ENCODE assay signal across 1 cellular context in genomic region chr1:52368383-52369172, GRCh38.
A peak's percentile ranks its signal among the peaks of the same experiment; 100 is the strongest.
TF ChIP-seq lines count a peak whose summit lies in the region.

No MANE protein-coding gene starts in this region.

TF ChIP-seq in HepG2, 621 proteins besides CTCF, POLR2A, EP300 and RAD21 (continued from another document and continues in another):
- TF ChIP-seq, protein P1, sequence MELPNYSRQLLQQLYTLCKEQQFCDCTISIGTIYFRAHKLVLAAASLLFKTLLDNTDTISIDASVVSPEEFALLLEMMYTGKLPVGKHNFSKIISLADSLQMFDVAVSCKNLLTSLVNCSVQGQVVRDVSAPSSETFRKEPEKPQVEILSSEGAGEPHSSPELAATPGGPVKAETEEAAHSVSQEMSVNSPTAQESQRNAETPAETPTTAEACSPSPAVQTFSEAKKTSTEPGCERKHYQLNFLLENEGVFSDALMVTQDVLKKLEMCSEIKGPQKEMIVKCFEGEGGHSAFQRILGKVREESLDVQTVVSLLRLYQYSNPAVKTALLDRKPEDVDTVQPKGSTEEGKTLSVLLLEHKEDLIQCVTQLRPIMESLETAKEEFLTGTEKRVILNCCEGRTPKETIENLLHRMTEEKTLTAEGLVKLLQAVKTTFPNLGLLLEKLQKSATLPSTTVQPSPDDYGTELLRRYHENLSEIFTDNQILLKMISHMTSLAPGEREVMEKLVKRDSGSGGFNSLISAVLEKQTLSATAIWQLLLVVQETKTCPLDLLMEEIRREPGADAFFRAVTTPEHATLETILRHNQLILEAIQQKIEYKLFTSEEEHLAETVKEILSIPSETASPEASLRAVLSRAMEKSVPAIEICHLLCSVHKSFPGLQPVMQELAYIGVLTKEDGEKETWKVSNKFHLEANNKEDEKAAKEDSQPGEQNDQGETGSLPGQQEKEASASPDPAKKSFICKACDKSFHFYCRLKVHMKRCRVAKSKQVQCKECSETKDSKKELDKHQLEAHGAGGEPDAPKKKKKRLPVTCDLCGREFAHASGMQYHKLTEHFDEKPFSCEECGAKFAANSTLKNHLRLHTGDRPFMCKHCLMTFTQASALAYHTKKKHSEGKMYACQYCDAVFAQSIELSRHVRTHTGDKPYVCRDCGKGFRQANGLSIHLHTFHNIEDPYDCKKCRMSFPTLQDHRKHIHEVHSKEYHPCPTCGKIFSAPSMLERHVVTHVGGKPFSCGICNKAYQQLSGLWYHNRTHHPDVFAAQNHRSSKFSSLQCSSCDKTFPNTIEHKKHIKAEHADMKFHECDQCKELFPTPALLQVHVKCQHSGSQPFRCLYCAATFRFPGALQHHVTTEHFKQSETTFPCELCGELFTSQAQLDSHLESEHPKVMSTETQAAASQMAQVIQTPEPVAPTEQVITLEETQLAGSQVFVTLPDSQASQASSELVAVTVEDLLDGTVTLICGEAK (IDR thresholded peaks at IDR 0.05), result no peak
- TF ChIP-seq, protein P1 (CRISPR knock-in tag; IDR thresholded peaks at IDR 0.05), result no peak
- no peak for TF ChIP-seq ZNF879 (CRISPR knock-in tag; IDR thresholded peaks at IDR 0.05)
- TF ChIP-seq ZSCAN22 (CRISPR knock-in tag; IDR thresholded peaks at IDR 0.05), result no peak
- TF ChIP-seq ZNF784 (CRISPR knock-in tag; IDR thresholded peaks at IDR 0.05; ENCODE audit: borderline replicate concordance), result no peak
- TF ChIP-seq, protein P2, sequence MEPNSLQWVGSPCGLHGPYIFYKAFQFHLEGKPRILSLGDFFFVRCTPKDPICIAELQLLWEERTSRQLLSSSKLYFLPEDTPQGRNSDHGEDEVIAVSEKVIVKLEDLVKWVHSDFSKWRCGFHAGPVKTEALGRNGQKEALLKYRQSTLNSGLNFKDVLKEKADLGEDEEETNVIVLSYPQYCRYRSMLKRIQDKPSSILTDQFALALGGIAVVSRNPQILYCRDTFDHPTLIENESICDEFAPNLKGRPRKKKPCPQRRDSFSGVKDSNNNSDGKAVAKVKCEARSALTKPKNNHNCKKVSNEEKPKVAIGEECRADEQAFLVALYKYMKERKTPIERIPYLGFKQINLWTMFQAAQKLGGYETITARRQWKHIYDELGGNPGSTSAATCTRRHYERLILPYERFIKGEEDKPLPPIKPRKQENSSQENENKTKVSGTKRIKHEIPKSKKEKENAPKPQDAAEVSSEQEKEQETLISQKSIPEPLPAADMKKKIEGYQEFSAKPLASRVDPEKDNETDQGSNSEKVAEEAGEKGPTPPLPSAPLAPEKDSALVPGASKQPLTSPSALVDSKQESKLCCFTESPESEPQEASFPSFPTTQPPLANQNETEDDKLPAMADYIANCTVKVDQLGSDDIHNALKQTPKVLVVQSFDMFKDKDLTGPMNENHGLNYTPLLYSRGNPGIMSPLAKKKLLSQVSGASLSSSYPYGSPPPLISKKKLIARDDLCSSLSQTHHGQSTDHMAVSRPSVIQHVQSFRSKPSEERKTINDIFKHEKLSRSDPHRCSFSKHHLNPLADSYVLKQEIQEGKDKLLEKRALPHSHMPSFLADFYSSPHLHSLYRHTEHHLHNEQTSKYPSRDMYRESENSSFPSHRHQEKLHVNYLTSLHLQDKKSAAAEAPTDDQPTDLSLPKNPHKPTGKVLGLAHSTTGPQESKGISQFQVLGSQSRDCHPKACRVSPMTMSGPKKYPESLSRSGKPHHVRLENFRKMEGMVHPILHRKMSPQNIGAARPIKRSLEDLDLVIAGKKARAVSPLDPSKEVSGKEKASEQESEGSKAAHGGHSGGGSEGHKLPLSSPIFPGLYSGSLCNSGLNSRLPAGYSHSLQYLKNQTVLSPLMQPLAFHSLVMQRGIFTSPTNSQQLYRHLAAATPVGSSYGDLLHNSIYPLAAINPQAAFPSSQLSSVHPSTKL (CRISPR knock-in tag; IDR thresholded peaks at IDR 0.05), result peak; percentile 21; the same call in 1 of the 2 replicates
- no peak; the same call in 1 of the 2 replicates for TF ChIP-seq TBX2 (CRISPR knock-in tag; IDR thresholded peaks at IDR 0.05; ENCODE audit: borderline replicate concordance)
- no peak for TF ChIP-seq NFE2L1 (CRISPR knock-in tag; IDR thresholded peaks at IDR 0.05; ENCODE audit: borderline replicate concordance)
- TF ChIP-seq ZNF687 (CRISPR knock-in tag; IDR thresholded peaks at IDR 0.05), result peak; percentile 88
- TF ChIP-seq ZNF296 (CRISPR knock-in tag; conservative IDR thresholded peaks at IDR 0.05), result no peak
- no peak for TF ChIP-seq TGIF2 (CRISPR knock-in tag; IDR thresholded peaks at IDR 0.05)
- no peak for TF ChIP-seq ZNF644 (CRISPR knock-in tag; IDR thresholded peaks at IDR 0.05; ENCODE audit: low read depth)
- no peak for TF ChIP-seq ZNF850 (CRISPR knock-in tag; conservative IDR thresholded peaks at IDR 0.05)
- no peak for TF ChIP-seq FLYWCH1 (CRISPR knock-in tag; IDR thresholded peaks at IDR 0.05)
- no peak for TF ChIP-seq ZNF432 (CRISPR knock-in tag; IDR thresholded peaks at IDR 0.05; ENCODE audit: borderline replicate concordance)
- no peak for TF ChIP-seq EHMT2 (IDR thresholded peaks at IDR 0.05; ENCODE audit: borderline replicate concordance, low read depth, low read length)
- TF ChIP-seq ZBTB42 (CRISPR knock-in tag; IDR thresholded peaks at IDR 0.05), result no peak
- no peak for TF ChIP-seq ZKSCAN8 (CRISPR knock-in tag; IDR thresholded peaks at IDR 0.05; ENCODE audit: borderline replicate concordance)
- no peak for TF ChIP-seq ETV5 (CRISPR knock-in tag; IDR thresholded peaks at IDR 0.05; ENCODE audit: borderline replicate concordance)
- no peak for TF ChIP-seq SNAPC4 (CRISPR knock-in tag; IDR thresholded peaks at IDR 0.05)
- TF ChIP-seq PHF21A (CRISPR knock-in tag; IDR thresholded peaks at IDR 0.05), result no peak
- no peak for TF ChIP-seq ZMYM3 (CRISPR knock-in tag; IDR thresholded peaks at IDR 0.05)
- peak; percentile 63; the same call in 1 of the 2 replicates for TF ChIP-seq NRL (CRISPR knock-in tag; IDR thresholded peaks at IDR 0.05; ENCODE audit: borderline replicate concordance)
- TF ChIP-seq ZNF652 (CRISPR knock-in tag; IDR thresholded peaks at IDR 0.05; ENCODE audit: borderline replicate concordance, low read depth), result no peak
- no peak for TF ChIP-seq ZNF382 (CRISPR knock-in tag; IDR thresholded peaks at IDR 0.05; ENCODE audit: borderline replicate concordance)
- TF ChIP-seq ATRX (CRISPR knock-in tag; IDR thresholded peaks at IDR 0.05; ENCODE audit: borderline replicate concordance), result no peak
- TF ChIP-seq MTF2 (CRISPR knock-in tag; IDR thresholded peaks at IDR 0.05; ENCODE audit: borderline replicate concordance), result no peak
- no peak for TF ChIP-seq MEF2D (CRISPR knock-in tag; IDR thresholded peaks at IDR 0.05)
- no peak for TF ChIP-seq ZNF772 (CRISPR knock-in tag; IDR thresholded peaks at IDR 0.05)
- TF ChIP-seq ZC3H13 (CRISPR knock-in tag; IDR thresholded peaks at IDR 0.05), result peak; percentile 49; the same call in 1 of the 2 replicates
- TF ChIP-seq ZBTB43 (CRISPR knock-in tag; conservative IDR thresholded peaks at IDR 0.05), result no peak
